ENCODE assay signal across 1 cellular context in the genomic region with DNA sequence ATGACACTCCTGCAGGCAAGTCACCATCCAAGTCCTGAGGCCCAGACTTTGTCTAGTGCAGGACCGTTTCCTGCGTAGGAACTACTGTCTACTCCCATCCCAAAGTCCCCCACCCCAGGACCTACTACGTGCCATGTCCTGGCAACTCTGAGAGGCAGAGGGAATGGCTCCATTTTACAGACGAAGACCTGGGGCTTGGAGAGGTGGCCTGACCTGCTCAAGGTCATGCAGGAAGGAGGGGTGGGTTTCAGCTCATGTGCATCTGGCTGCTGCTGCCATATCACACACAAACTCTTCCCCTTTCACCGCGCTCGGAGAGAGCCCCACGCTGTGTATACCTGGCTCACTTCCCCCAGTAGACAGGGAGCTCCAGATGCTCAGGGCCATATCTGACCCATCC.
TF ChIP-seq lines count a peak whose summit lies in the region.

No MANE protein-coding gene starts in this region.

TF ChIP-seq in GM12878, 131 proteins besides CTCF, POLR2A, EP300 and RAD21:
- TF ChIP-seq FOXM1 (IDR thresholded peaks at IDR 0.05; ENCODE audit: low read depth, low read length) = no peak
- no peak for TF ChIP-seq CREB1 (IDR thresholded peaks at IDR 0.05; ENCODE audit: low read depth)
- TF ChIP-seq SRF (IDR thresholded peaks at IDR 0.05; ENCODE audit: low read depth in 2 of 2, low read length in 2 of 2) = no peak
- TF ChIP-seq LARP7 (IDR thresholded peaks at IDR 0.05) = no peak
- TF ChIP-seq, protein P1, sequence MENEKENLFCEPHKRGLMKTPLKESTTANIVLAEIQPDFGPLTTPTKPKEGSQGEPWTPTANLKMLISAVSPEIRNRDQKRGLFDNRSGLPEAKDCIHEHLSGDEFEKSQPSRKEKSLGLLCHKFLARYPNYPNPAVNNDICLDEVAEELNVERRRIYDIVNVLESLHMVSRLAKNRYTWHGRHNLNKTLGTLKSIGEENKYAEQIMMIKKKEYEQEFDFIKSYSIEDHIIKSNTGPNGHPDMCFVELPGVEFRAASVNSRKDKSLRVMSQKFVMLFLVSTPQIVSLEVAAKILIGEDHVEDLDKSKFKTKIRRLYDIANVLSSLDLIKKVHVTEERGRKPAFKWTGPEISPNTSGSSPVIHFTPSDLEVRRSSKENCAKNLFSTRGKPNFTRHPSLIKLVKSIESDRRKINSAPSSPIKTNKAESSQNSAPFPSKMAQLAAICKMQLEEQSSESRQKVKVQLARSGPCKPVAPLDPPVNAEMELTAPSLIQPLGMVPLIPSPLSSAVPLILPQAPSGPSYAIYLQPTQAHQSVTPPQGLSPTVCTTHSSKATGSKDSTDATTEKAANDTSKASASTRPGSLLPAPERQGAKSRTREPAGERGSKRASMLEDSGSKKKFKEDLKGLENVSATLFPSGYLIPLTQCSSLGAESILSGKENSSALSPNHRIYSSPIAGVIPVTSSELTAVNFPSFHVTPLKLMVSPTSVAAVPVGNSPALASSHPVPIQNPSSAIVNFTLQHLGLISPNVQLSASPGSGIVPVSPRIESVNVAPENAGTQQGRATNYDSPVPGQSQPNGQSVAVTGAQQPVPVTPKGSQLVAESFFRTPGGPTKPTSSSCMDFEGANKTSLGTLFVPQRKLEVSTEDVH (IDR thresholded peaks at IDR 0.05; ENCODE audit: low read depth, partially characterized antibody) = no peak
- TF ChIP-seq MTA3 (IDR thresholded peaks at IDR 0.05; ENCODE audit: borderline replicate concordance, low read length) = no peak
- no peak for TF ChIP-seq ZBTB11 (CRISPR knock-in tag; IDR thresholded peaks at IDR 0.05)
- TF ChIP-seq CHD4 (IDR thresholded peaks at IDR 0.05) = no peak
